In genomic region chr2:52006821-52007366, GRCh38 we compare ENCODE assay signal across 5 cellular contexts.
DNase-seq lines count a peak whose midpoint lies in the region; FAIRE-seq and TF ChIP-seq lines count a peak whose summit lies in the region.
"Not testable (repeated sequence)": the region's sequence is repeated elsewhere in the genome, so short reads cannot be mapped to it uniquely, and the experiment has no call there.

No MANE protein-coding gene starts in this region.

- H3K4ac ChIP-seq in mesenchymal stem cell (ENCODE audit: low read depth in 1 of 2, low read length in 2 of 2); neuronal stem cell (ENCODE audit: low read length): not testable (repeated sequence)

- not testable (repeated sequence) for H3K27me3 Mint-ChIP-seq in chondrocyte (ENCODE audit: low read depth)

- H2BK15ac ChIP-seq in mesenchymal stem cell (ENCODE audit: low read depth, poor library complexity, severe bottlenecking); neuronal stem cell (ENCODE audit: low read length): not testable (repeated sequence)

- H3K79me1 ChIP-seq in mesenchymal stem cell (replicated peaks; ENCODE audit: low read length, poor library complexity, severe bottlenecking); neuronal stem cell (ENCODE audit: low read depth, low read length): not testable (repeated sequence)

- H3K18ac ChIP-seq in mesenchymal stem cell (ENCODE audit: low read depth in 1 of 2, low read length in 2 of 2) = not testable (repeated sequence)
- peak overlapping the region; percentile 48 for H3K18ac ChIP-seq in neuronal stem cell (ENCODE audit: low read length)

- DNase-seq in chondrocyte (ENCODE audit: low spot score) (peak; percentile 68), kidney (peak; percentile 53)
- DNase-seq in mesenchymal stem cell; neuronal stem cell (ENCODE audit: low spot score); testis: not testable (repeated sequence)

- not testable (repeated sequence) for H3K27ac Mint-ChIP-seq in chondrocyte (ENCODE audit: unreplicated experiment)

- H3K4me3 Mint-ChIP-seq in chondrocyte (ENCODE audit: unreplicated experiment) = not testable (repeated sequence)

- not testable (repeated sequence) for FAIRE-seq in kidney (lab: Jason Lieb, UNC)

- not testable (repeated sequence) for H3K4me1 Mint-ChIP-seq in chondrocyte (ENCODE audit: low read depth)

- not testable (repeated sequence) for H3K4me1 ChIP-seq in kidney (ENCODE audit: control insufficient read depth in 1 of 2, insufficient read depth in 1 of 2, low read depth in 1 of 2, low read length in 2 of 2); mesenchymal stem cell (ENCODE audit: control insufficient read depth, insufficient read depth, low read depth, low read length); neuronal stem cell (ENCODE audit: control insufficient read depth in 2 of 2, insufficient read depth in 1 of 2, low read depth in 1 of 2, low read length in 2 of 2); testis

- H3K4me3 ChIP-seq in kidney (ENCODE audit: low read length in 2 of 2); mesenchymal stem cell (ENCODE audit: insufficient read depth in 1 of 2, low read depth in 1 of 2, low read length in 2 of 2); neuronal stem cell (ENCODE audit: low read length in 2 of 2): not testable (repeated sequence)
- H3K4me3 ChIP-seq in testis = peak overlapping the region; percentile 21 to 53

- WGBS in mesenchymal stem cell = 98% methylated on average over 27 of the region's 32 CpGs
- no CpG with 5 or more reads among the region's 32 CpGs for WGBS in neuronal stem cell (ENCODE audit: extremely low coverage in 2 of 2, insufficient read length in 2 of 2, insufficient replicate concordance in 1 of 2), 2 donors
- 52% methylated on average over 32 of the region's 32 CpGs; no CpG with 5 or more reads in 1 of the 2 donors for WGBS in testis, 2 donors

- not testable (repeated sequence) for H2BK12ac ChIP-seq in mesenchymal stem cell (ENCODE audit: low read length in 2 of 2); neuronal stem cell (ENCODE audit: low read length)

- H3K4me2 ChIP-seq in mesenchymal stem cell (ENCODE audit: low read length, poor library complexity, severe bottlenecking); neuronal stem cell (ENCODE audit: insufficient read depth, low read length, poor library complexity, severe bottlenecking): not testable (repeated sequence)

- H3K23ac ChIP-seq in mesenchymal stem cell (ENCODE audit: low read length in 2 of 2); neuronal stem cell (ENCODE audit: low read depth, low read length, poor library complexity): not testable (repeated sequence)

- H3K36me3 ChIP-seq in kidney (ENCODE audit: control insufficient read depth in 1 of 2, insufficient read depth in 2 of 2, low read length in 2 of 2); mesenchymal stem cell (ENCODE audit: control insufficient read depth in 1 of 2, insufficient read depth in 2 of 2, low read depth in 1 of 2, low read length in 2 of 2); neuronal stem cell (replicated peaks in 1 of 2; ENCODE audit: control insufficient read depth in 2 of 2, insufficient read depth in 2 of 2, low read length in 2 of 2); testis (ENCODE audit: low read depth, missing control alignments): not testable (repeated sequence)

- peaks cover 13% of the 10 kb centered on the region for H3K9me3 Mint-ChIP-seq in chondrocyte (ENCODE audit: low read depth)

- not testable (repeated sequence) for H3K27ac ChIP-seq in kidney (ENCODE audit: low read depth in 2 of 2, low read length in 2 of 2); mesenchymal stem cell (ENCODE audit: low read length, poor library complexity, severe bottlenecking); neuronal stem cell (replicated peaks; ENCODE audit: low read length); testis

- intact Hi-C loops in kidney (cut with DNase I); testis (cut with DNase I; ENCODE audit: low total_unique reads): not testable (repeated sequence)

- peak overlapping the region; percentile 50 for H4K91ac ChIP-seq in mesenchymal stem cell (ENCODE audit: low read length)
- H4K91ac ChIP-seq in neuronal stem cell (ENCODE audit: low read depth, low read length, poor library complexity) = not testable (repeated sequence)

- not testable (repeated sequence) for TF ChIP-seq CTCF in chondrocyte (IDR thresholded peaks at IDR 0.05); kidney (IDR thresholded peaks at IDR 0.05; ENCODE audit: borderline replicate concordance, extremely low read depth, insufficient read depth); testis (IDR thresholded peaks at IDR 0.05)

- not testable (repeated sequence) for H2BK5ac ChIP-seq in mesenchymal stem cell (ENCODE audit: low read depth, low read length, poor library complexity, severe bottlenecking); neuronal stem cell (ENCODE audit: low read length)

- H3K14ac ChIP-seq in mesenchymal stem cell (ENCODE audit: low read length in 2 of 2); neuronal stem cell (ENCODE audit: low read length): not testable (repeated sequence)

- not testable (repeated sequence) for H2AK5ac ChIP-seq in mesenchymal stem cell (ENCODE audit: low read length, severe bottlenecking); neuronal stem cell (ENCODE audit: low read depth, low read length)

- not testable (repeated sequence) for H3K9me3 ChIP-seq in kidney (ENCODE audit: control insufficient read depth in 1 of 2, low read length in 2 of 2); mesenchymal stem cell (ENCODE audit: control insufficient read depth, low read length); neuronal stem cell (replicated peaks in 1 of 2; ENCODE audit: control insufficient read depth in 2 of 2, insufficient read depth in 1 of 2, low read depth in 1 of 2, low read length in 2 of 2); testis

- not testable (repeated sequence) for H3K36me3 Mint-ChIP-seq in chondrocyte (ENCODE audit: low read depth)

- not testable (repeated sequence) for TF ChIP-seq POLR2A in testis (IDR thresholded peaks at IDR 0.05)

- not testable (repeated sequence) for H2AFZ ChIP-seq in mesenchymal stem cell (ENCODE audit: low read depth, low read length); neuronal stem cell (ENCODE audit: low read length)

- not testable (repeated sequence) for H4K8ac ChIP-seq in mesenchymal stem cell (ENCODE audit: low read length); neuronal stem cell (ENCODE audit: low read depth, low read length)

- H3K9ac ChIP-seq in kidney (ENCODE audit: low read length in 2 of 2); mesenchymal stem cell (ENCODE audit: low read length); neuronal stem cell (ENCODE audit: low read depth, low read length, poor library complexity): not testable (repeated sequence)

- H3K27me3 ChIP-seq in mesenchymal stem cell (ENCODE audit: control insufficient read depth in 1 of 2, insufficient read depth in 1 of 2, low read length in 2 of 2); neuronal stem cell (ENCODE audit: control insufficient read depth in 3 of 3, insufficient read depth in 3 of 3, low read depth in 1 of 3, low read length in 3 of 3); testis: not testable (repeated sequence)

- H2BK120ac ChIP-seq in mesenchymal stem cell (ENCODE audit: low read depth, low read length); neuronal stem cell (ENCODE audit: low read depth, low read length): not testable (repeated sequence)
